In the genomic region with DNA sequence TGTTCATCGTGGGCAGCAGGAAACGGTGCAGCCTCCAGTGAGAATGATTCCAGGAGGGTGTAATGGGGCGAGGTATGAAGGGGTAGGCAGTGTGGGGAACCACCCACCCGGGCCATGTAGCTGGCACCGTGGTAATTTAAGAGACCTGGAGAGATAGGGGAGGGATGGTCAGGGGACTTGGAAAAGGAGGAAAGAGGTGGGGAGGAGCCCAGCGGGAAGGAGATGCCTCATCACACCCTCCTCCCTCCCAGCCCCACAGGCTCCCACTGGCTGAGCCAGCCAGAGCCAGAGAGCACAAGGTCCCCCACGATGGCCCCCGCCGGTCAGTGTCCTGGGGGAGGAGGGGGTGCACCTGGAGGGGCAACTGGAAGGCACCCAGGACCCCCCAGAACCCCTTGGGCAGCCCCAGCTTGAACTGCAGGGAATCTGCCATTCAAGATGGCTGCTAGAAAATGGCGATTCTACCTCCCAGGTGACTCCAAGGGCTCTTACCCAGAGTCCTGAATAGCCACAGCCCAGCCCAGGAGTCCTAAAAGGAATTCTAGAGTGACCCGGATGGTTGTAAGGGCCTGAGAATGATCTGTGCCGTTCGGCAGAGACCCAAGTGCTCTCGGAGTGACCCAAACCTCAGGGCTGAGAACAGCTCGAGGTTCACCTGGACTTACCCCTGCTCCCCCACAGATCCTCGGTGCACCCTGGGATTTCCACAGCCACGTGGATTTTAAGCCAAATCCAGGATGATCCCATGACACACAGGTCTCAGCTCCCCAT, we compare ENCODE assay signal across 1 cellular context.
TF ChIP-seq lines count a peak whose summit lies in the region.

No MANE protein-coding gene starts in this region.

TF ChIP-seq in IMR-90, 13 proteins besides CTCF, POLR2A, EP300 and RAD21 (continued from another document):
- no peak for TF ChIP-seq MAFK (IDR thresholded peaks at IDR 0.05; ENCODE audit: low read depth, low read length)
- TF ChIP-seq USF2 (IDR thresholded peaks at IDR 0.05; ENCODE audit: low read depth, low read length), result no peak
